2 cellular contexts compared by ENCODE assay signal in genomic region chr11:113911491-113911890, GRCh38. TPM values are rescaled to one million over a fixed set of nuclear protein-coding genes. Genes with fewer than 3 reads are reported as not detected.
"Had no signal": no experiment of that assay in that cellular context is flagged by ENCODE, and none has a peak within 500 bp of the region (broad histone marks: within the 10 kb centered on the region; RNA-seq: fewer than 3 reads in every experiment).

No MANE protein-coding gene starts in this region.

RNA-seq across cellular contexts. Expression of gene HTR3B, which starts 6.9 kb away (rescaled TPM):
- total RNA-seq: G401, GM12878 had no signal
- polyA plus RNA-seq: GM12878 had no signal
